8 cellular contexts compared by ENCODE assay signal in genomic region chrX:45758319-45758718, GRCh38.
DNase-seq lines count a peak whose midpoint lies in the region; ATAC-seq and TF ChIP-seq lines count a peak whose summit lies in the region.

No MANE protein-coding gene starts in this region.

- no peak overlapping the region for H2BK12ac ChIP-seq in neuronal stem cell (ENCODE audit: low read length)

- no peak overlapping the region for H4K91ac ChIP-seq in neuronal stem cell (ENCODE audit: low read depth, low read length, poor library complexity)

- H2AK5ac ChIP-seq in neuronal stem cell (ENCODE audit: low read depth, low read length) = no peak overlapping the region

- DNase-seq in SIG-M5 (lab: John Stamatoyannopoulos, UW) (peak; percentile 39), brain microvascular endothelial cell (peak; percentile 81), sciatic nerve (ENCODE audit: low spot score) (no peak), hepatocyte (ENCODE audit: low spot score) (no peak), neuronal stem cell (ENCODE audit: low spot score) (no peak), NCI-H2227 treated with DMSO at 0.1 percent for 48 hours (lab: John Stamatoyannopoulos, UW) (no peak)

- no peak for TF ChIP-seq POLR2A in GM18505 (IDR thresholded peaks at IDR 0.05; ENCODE audit: borderline replicate concordance, extremely low read depth, insufficient read depth, insufficient read length)

- no peak for TF ChIP-seq CTCF in brain microvascular endothelial cell (IDR thresholded peaks at IDR 0.05; ENCODE audit: low read depth, low read length, missing control alignments)
- TF ChIP-seq CTCF in hepatocyte (IDR thresholded peaks at IDR 0.05; ENCODE audit: poor library complexity) = no peak

- H3K9ac ChIP-seq in neuronal stem cell (ENCODE audit: low read depth, low read length, poor library complexity) = no peak overlapping the region

- H3K4ac ChIP-seq in neuronal stem cell (ENCODE audit: low read length) = no peak overlapping the region

- ATAC-seq in GM18505 (IDR thresholded peaks at IDR 0.05; ENCODE audit: unreplicated experiment) (peak; percentile 29), HG02852 (IDR thresholded peaks at IDR 0.05; ENCODE audit: unreplicated experiment) (peak; percentile 32), sciatic nerve (peak; percentile 55)

- no peak overlapping the region for H2BK120ac ChIP-seq in neuronal stem cell (ENCODE audit: low read depth, low read length)

- peaks cover 38% of the 10 kb centered on the region for H3K79me2 ChIP-seq in hepatocyte

- H4K8ac ChIP-seq in neuronal stem cell (ENCODE audit: low read depth, low read length) = no peak overlapping the region

- no peak overlapping the region for H2BK5ac ChIP-seq in neuronal stem cell (ENCODE audit: low read length)

- H3K36me3 ChIP-seq in brain microvascular endothelial cell (replicated peaks) (peaks cover 36% of the 10 kb centered on the region), hepatocyte (replicated peaks; ENCODE audit: insufficient read depth, low read depth) (no peaks in the 10 kb centered on the region), neuronal stem cell (replicated peaks in 1 of 2; ENCODE audit: control insufficient read depth in 2 of 2, insufficient read depth in 2 of 2, low read length in 2 of 2) (peaks cover 0 to 8% of the 10 kb centered on the region in 2 donors)

- intact Hi-C loops in sciatic nerve (cut with DNase I) = no loop called here

- 83% methylated on average over 7 of the region's 7 CpGs for WGBS in hepatocyte (ENCODE audit: low lambda C conversion rate, missing lambda C conversion rate)
- no CpG with 5 or more reads among the region's 7 CpGs for WGBS in neuronal stem cell (ENCODE audit: extremely low coverage in 2 of 2, insufficient read length in 2 of 2, insufficient replicate concordance in 1 of 2), 2 donors

- no peaks in the 10 kb centered on the region for H4K20me1 ChIP-seq in hepatocyte (ENCODE audit: insufficient read depth, poor library complexity, severe bottlenecking)

- H3K27me3 ChIP-seq in brain microvascular endothelial cell (replicated peaks) = no peaks in the 10 kb centered on the region
- H3K27me3 ChIP-seq in hepatocyte = no peaks in the 10 kb centered on the region
- H3K27me3 ChIP-seq in neuronal stem cell (ENCODE audit: control insufficient read depth in 3 of 3, insufficient read depth in 3 of 3, low read depth in 1 of 3, low read length in 3 of 3) = no peaks in the 10 kb centered on the region

- H3K14ac ChIP-seq in neuronal stem cell (ENCODE audit: low read length) = no peak overlapping the region

- no peak overlapping the region for H3K23ac ChIP-seq in neuronal stem cell (ENCODE audit: low read depth, low read length, poor library complexity)

- H3K4me2 ChIP-seq in hepatocyte (no peak overlapping the region), neuronal stem cell (ENCODE audit: insufficient read depth, low read length, poor library complexity, severe bottlenecking) (no peak overlapping the region)

- in situ Hi-C loops in brain microvascular endothelial cell (cut with HindIII; ENCODE audit: low pct_ligation_motif_present, low sequenced_read_pairs) = loop anchor here (25.0 kb wide), 1 partner anchor 246 kb away; no protein-coding TSS in a partner anchor

- H3K27ac ChIP-seq in brain microvascular endothelial cell = peak overlapping the region; percentile 45
- no peak overlapping the region for H3K27ac ChIP-seq in hepatocyte
- no peak overlapping the region for H3K27ac ChIP-seq in neuronal stem cell (replicated peaks; ENCODE audit: low read length)

- H3K4me1 ChIP-seq in hepatocyte (ENCODE audit: insufficient read depth) (no peaks in the 10 kb centered on the region), neuronal stem cell (ENCODE audit: control insufficient read depth in 2 of 2, insufficient read depth in 1 of 2, low read depth in 1 of 2, low read length in 2 of 2) (no peaks in the 10 kb centered on the region)

- H3K9me2 ChIP-seq in hepatocyte (replicated peaks; ENCODE audit: insufficient read depth) = no peaks in the 10 kb centered on the region

- H3K9me3 ChIP-seq in hepatocyte (ENCODE audit: low read depth) (no peaks in the 10 kb centered on the region), neuronal stem cell (replicated peaks in 1 of 2; ENCODE audit: control insufficient read depth in 2 of 2, insufficient read depth in 1 of 2, low read depth in 1 of 2, low read length in 2 of 2) (no peaks in the 10 kb centered on the region)

- H3K4me3 ChIP-seq in brain microvascular endothelial cell (ENCODE audit: low read depth, low read length) (no peak overlapping the region), hepatocyte (no peak overlapping the region), neuronal stem cell (ENCODE audit: low read length in 2 of 2) (no peak overlapping the region)

- H3K18ac ChIP-seq in neuronal stem cell (ENCODE audit: low read length) = no peak overlapping the region

- no peak overlapping the region for H2AFZ ChIP-seq in hepatocyte
- no peak overlapping the region for H2AFZ ChIP-seq in neuronal stem cell (ENCODE audit: low read length)

- H2BK15ac ChIP-seq in neuronal stem cell (ENCODE audit: low read length) = no peak overlapping the region

- no peaks in the 10 kb centered on the region for H3K79me1 ChIP-seq in neuronal stem cell (ENCODE audit: low read depth, low read length)

Comparison
In these comparisons a context has a peak if more than half of its experiments do, and no peak if none do; other contexts are left out.
1. DNase-seq: peak in SIG-M5 (single experiment) and brain microvascular endothelial cell (single experiment); none in sciatic nerve (single experiment), hepatocyte (single experiment), neuronal stem cell (single experiment) and NCI-H2227 treated with DMSO at 0.1 percent for 48 hours (single experiment).
2. Peak in every context shown above with its lines, with median percentiles within 50 percentile points of each other: ATAC-seq.